ENCODE assay signal across 34 cellular contexts in the genomic region with DNA sequence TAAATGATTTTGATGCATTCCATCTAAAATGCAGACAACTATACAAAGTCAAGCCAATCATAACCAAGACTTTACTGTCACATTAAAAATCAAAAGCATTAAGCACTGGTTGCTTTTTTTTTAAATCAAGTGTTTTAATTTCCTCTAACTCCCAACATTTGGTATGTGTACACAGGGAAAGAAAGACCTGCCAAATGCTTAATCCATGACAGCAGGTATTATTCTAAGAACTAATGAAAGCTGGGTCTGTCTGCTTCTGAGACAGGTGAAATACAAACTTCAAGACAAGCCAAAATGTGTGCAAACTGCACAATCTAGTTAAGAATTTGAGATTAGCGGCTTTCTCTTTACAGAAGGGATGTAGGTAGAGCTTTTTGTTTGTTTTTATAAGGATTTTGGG.
"Had no signal": no experiment of that assay in that cellular context is flagged by ENCODE, and none has a peak within 500 bp of the region (broad histone marks: within the 10 kb centered on the region; RNA-seq: fewer than 3 reads in every experiment).

No MANE protein-coding gene starts in this region.

- H3K27ac ChIP-seq: KMS-11 had no signal

- H3K9me3 ChIP-seq: MG63 had no signal

- H3K27me3 ChIP-seq: MG63 had no signal

- DNase-seq: Karpas-422, Kasumi-1, MG63, MM.1S, MV-4-11, NCI-H1048, NCI-H1092, NCI-H1092 treated with DMSO at 0.1 percent for 48 hours, NCI-H1105, NCI-H1105 treated with DMSO at 0.1 percent for 48 hours, NCI-H1417, NCI-H1417 treated with DMSO at 0.1 percent for 48 hours, NCI-H1436, NCI-H1436 treated with DMSO at 0.1 percent for 48 hours, NCI-H146, NCI-H1694, NCI-H1694 treated with DMSO at 0.1 percent for 48 hours, NCI-H187, NCI-H187 treated with DMSO at 0.1 percent for 48 hours, NCI-H1930, NCI-H2029, NCI-H2029 treated with DMSO at 0.1 percent for 48 hours, NCI-H2081, NCI-H2081 treated with DMSO at 0.1 percent for 48 hours, NCI-H2107, NCI-H2171, NCI-H2171 treated with DMSO at 0.1 percent for 48 hours, NCI-H2227 treated with DMSO at 0.1 percent for 48 hours, NCI-H226, NCI-H345, NCI-H446, NCI-H446 treated with DMSO at 0.1 percent for 48 hours, NCI-H510A had no signal

- H3K36me3 ChIP-seq: MG63 had no signal

- H3K4me3 ChIP-seq: MG63 had no signal
